ENCODE assay signal across 17 cellular contexts in the genomic region with DNA sequence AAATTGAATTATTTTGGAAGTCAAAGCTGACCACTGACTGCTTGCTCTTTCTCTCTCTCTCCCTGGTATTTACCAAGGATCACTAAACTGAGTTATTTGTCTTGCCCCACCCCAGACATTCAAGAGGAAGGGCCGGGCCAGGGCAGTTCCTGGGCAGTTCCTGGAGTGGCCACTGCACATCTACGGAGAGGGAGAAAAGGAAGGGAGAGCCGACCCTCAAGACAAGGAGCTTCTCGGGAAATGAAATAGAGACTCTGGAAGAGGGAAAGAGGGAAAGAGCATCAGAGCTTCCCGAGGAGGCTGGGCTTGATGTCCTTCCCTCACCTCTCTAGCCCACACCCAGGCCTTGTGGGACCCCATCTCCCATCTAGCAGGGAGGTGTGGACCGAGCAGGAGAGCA.
"Had no signal": no experiment of that assay in that cellular context is flagged by ENCODE, and none has a peak within 500 bp of the region (broad histone marks: within the 10 kb centered on the region; RNA-seq: fewer than 3 reads in every experiment).

No MANE protein-coding gene starts in this region.

- H3K27me3 Mint-ChIP-seq: activated naive CD8-positive, alpha-beta T cell; activated T-cell treated with anti-CD3 and anti-CD28 coated beads, Interleukin-2, amount 50 U/mL, for 24 hours had no signal

- H3K9me3 ChIP-seq: prostate gland, sigmoid colon, upper lobe of left lung had no signal

- H3K4me3 Mint-ChIP-seq: activated B cell treated with CpG ODN at 0.5 μM for 24 hours; activated CD4-positive, alpha-beta T cell treated with anti-CD3 and anti-CD28 coated beads, Interleukin-2, amount 10 ng/mL, durations not matched to agents 24 days and 14 days; activated naive CD8-positive, alpha-beta T cell; activated T-cell treated with anti-CD3 and anti-CD28 coated beads, Interleukin-2, amount 50 U/mL, for 24 hours; brain; naive B cell had no signal

- H3K36me3 Mint-ChIP-seq: activated naive CD8-positive, alpha-beta T cell; brain; naive B cell had no signal

- H3K4me3 ChIP-seq: prostate gland, sigmoid colon, upper lobe of left lung had no signal

- H3K27me3 ChIP-seq: sigmoid colon, upper lobe of left lung had no signal

- H3K4me1 ChIP-seq: prostate gland had no signal

- H3K27ac Mint-ChIP-seq: activated B cell treated with CpG ODN at 0.5 μM for 24 hours; activated CD4-positive, alpha-beta T cell treated with anti-CD3 and anti-CD28 coated beads, Interleukin-2, amount 10 ng/mL, durations not matched to agents 24 days and 14 days; activated naive CD8-positive, alpha-beta T cell; activated T-cell treated with anti-CD3 and anti-CD28 coated beads, Interleukin-2, amount 50 U/mL, for 24 hours; brain; naive B cell had no signal

- H3K9me3 Mint-ChIP-seq: activated B cell treated with CpG ODN at 0.5 μM for 24 hours; activated CD4-positive, alpha-beta T cell treated with anti-CD3 and anti-CD28 coated beads, Interleukin-2, amount 10 ng/mL, durations not matched to agents 24 days and 14 days; activated T-cell treated with anti-CD3 and anti-CD28 coated beads, Interleukin-2, amount 50 U/mL, for 24 hours had no signal

- H3K4me1 Mint-ChIP-seq: activated B cell treated with CpG ODN at 0.5 μM for 24 hours; activated CD4-positive, alpha-beta T cell treated with anti-CD3 and anti-CD28 coated beads, Interleukin-2, amount 10 ng/mL, durations not matched to agents 24 days and 14 days; naive B cell had no signal

- H3K36me3 ChIP-seq: prostate gland, sigmoid colon, upper lobe of left lung had no signal

- DNase-seq: activated B cell treated with CpG ODN at 0.5 μM for 24 hours; activated CD4-positive, alpha-beta T cell treated with anti-CD3 and anti-CD28 coated beads, Interleukin-2, amount 10 ng/mL, durations not matched to agents 24 days and 14 days; activated T-cell treated with anti-CD3 and anti-CD28 coated beads, Interleukin-2, amount 50 U/mL, for 24 hours; amygdala; dermis blood vessel endothelial cell; erythroblast; hypothalamus; mesendoderm; naive B cell; stimulated activated CD4-positive, alpha-beta T cell treated with anti-CD3 and anti-CD28 coated beads, Interleukin-12 subunit alpha, Interleukin-12 subunit beta, amount 100 ng/mL, for 4 hours; stimulated activated naive CD4-positive, alpha-beta T cell treated with Interleukin-2 at 50 U/mL for 16 hours; T-helper 2 cell had no signal

- H3K27ac ChIP-seq: prostate gland, sigmoid colon, upper lobe of left lung had no signal
